19 cellular contexts compared by ENCODE assay signal in the genomic region with DNA sequence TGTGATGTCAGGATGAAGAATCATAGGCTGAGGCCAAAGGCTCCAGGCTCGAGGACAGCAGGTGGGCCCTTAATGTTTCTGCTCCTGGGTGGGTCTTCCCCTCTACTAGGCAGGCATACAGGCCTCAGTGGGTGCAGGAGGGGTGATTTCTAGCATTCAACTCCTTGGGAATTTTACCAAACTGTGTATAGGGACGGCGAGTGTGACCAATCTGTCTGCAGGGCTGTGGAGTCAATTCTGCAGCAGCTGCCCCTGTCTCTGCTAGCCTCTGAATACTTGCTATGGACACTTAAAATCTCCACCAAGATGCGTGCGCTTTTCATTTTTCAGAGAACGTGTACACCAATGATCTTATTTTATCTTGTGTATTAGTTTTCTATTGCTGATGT.
DNase-seq lines count a peak whose midpoint lies in the region; ATAC-seq and TF ChIP-seq lines count a peak whose summit lies in the region.
"Had no signal": no experiment of that assay in that cellular context is flagged by ENCODE, and none has a peak within 500 bp of the region (broad histone marks: within the 10 kb centered on the region; RNA-seq: fewer than 3 reads in every experiment).

No MANE protein-coding gene starts in this region.

- H3K27me3 Mint-ChIP-seq in Caco-2 (ENCODE audit: insufficient read depth, unreplicated experiment), result no peaks in the 10 kb centered on the region

- intact Hi-C loops in Caco-2 (cut with micrococcal nuclease; ENCODE audit: unreplicated experiment) (no loop called here), lower lobe of right lung (cut with DNase I) (no loop called here)

- POLR2A ChIA-PET in Caco-2 (lab: Charles Lee), result no interaction called here

- CTCF ChIA-PET in Caco-2 (lab: Charles Lee), result no interaction called here

- H3K36me3 ChIP-seq in Caco-2 (ENCODE audit: control insufficient read depth, insufficient read depth, low read length) (no peaks in the 10 kb centered on the region), WERI-Rb-1 (no peaks in the 10 kb centered on the region), lower lobe of right lung (no peaks in the 10 kb centered on the region), thymus (ENCODE audit: control insufficient read depth, insufficient read depth) (no peaks in the 10 kb centered on the region)

- peaks cover 25% of the 10 kb centered on the region for H3K36me3 Mint-ChIP-seq in Caco-2 (ENCODE audit: insufficient read depth, unreplicated experiment)

- H3K4me3 ChIP-seq in Caco-2 (ENCODE audit: low read depth, low read length), result no peak overlapping the region
- H3K4me3 ChIP-seq in WERI-Rb-1 (ENCODE audit: low read depth, low read length), result no peak overlapping the region
- no peak overlapping the region for H3K4me3 ChIP-seq in lower lobe of right lung
- H3K4me3 ChIP-seq in thymus (ENCODE audit: low read length), result no peak overlapping the region
- H3K4me3 ChIP-seq: A549, GM23248 had no signal

- WGBS in thymus, result 85% methylated on average over 6 of the region's 6 CpGs

- DNase-seq in Caco-2, result no peak
- no peak for DNase-seq in WERI-Rb-1
- DNase-seq in lower lobe of right lung, result no peak
- no peak for DNase-seq in dedifferentiated amniotic fluid mesenchymal stem cell (ENCODE audit: extremely low spot score)
- no peak for DNase-seq in omental fat pad (ENCODE audit: low spot score)
- DNase-seq in HUDEP-2 (lab: John Stamatoyannopoulos, UW; ENCODE audit: unreplicated experiment in 76 of 76), result no peak
- DNase-seq in stimulated activated CD4-positive, alpha-beta T cell treated with anti-CD3 and anti-CD28 coated beads, Interleukin-4, amount 100 ng/mL, for 1 hour, result no peak
- DNase-seq: AML-193; CD4-positive, alpha-beta T cell; DMS153; DMS79; GDM1; GM23248; HCEC 1CT; HFFc6 had no signal

- ATAC-seq in lower lobe of right lung, result no peak
- no peak for ATAC-seq in omental fat pad (ENCODE audit: low FRiP score)
- ATAC-seq: A549 had no signal

- H3K9me3 ChIP-seq in Caco-2 (no peaks in the 10 kb centered on the region), WERI-Rb-1 (ENCODE audit: severe bottlenecking) (no peaks in the 10 kb centered on the region), lower lobe of right lung (no peaks in the 10 kb centered on the region), thymus (ENCODE audit: control insufficient read depth) (no peaks in the 10 kb centered on the region)
- H3K9me3 ChIP-seq: A549 had no signal

- H3K4me3 Mint-ChIP-seq in Caco-2 (ENCODE audit: unreplicated experiment), result no peak overlapping the region
- H3K4me3 Mint-ChIP-seq: CD4-positive, alpha-beta T cell; HFFc6 had no signal

- H3K27ac ChIP-seq in WERI-Rb-1 (peak overlapping the region; percentile 65), lower lobe of right lung (peak overlapping the region; percentile 27), thymus (ENCODE audit: low read depth) (peak overlapping the region; percentile 8)
- H3K27ac ChIP-seq: 22Rv1, A549, C4-2B, GM23248 had no signal

- no TSS peak for BruUV-seq in Caco-2 (replicated peaks; lab: Mats Ljungman, UMichigan)

- H3K9me3 Mint-ChIP-seq in Caco-2 (ENCODE audit: unreplicated experiment), result no peaks in the 10 kb centered on the region
- H3K9me3 Mint-ChIP-seq: CD4-positive, alpha-beta T cell had no signal

- no peak for TF ChIP-seq CTCF in Caco-2 (IDR thresholded peaks at IDR 0.05; ENCODE audit: insufficient read depth in 1 of 2, low read depth in 1 of 2, low read length in 1 of 2, severe bottlenecking in 1 of 2, unreplicated experiment in 1 of 2)
- TF ChIP-seq CTCF in WERI-Rb-1 (IDR thresholded peaks at IDR 0.05; ENCODE audit: low read depth, low read length), result no peak
- no peak for TF ChIP-seq CTCF in lower lobe of right lung (IDR thresholded peaks at IDR 0.05)
- no peak for TF ChIP-seq CTCF in omental fat pad (IDR thresholded peaks at IDR 0.05)

- H3K27me3 ChIP-seq in Caco-2 (replicated peaks; ENCODE audit: control insufficient read depth, insufficient read depth, low read length) (no peaks in the 10 kb centered on the region), WERI-Rb-1 (ENCODE audit: insufficient read depth, low read depth, severe bottlenecking) (no peaks in the 10 kb centered on the region), lower lobe of right lung (ENCODE audit: low read depth) (peaks cover 3% of the 10 kb centered on the region), thymus (ENCODE audit: control insufficient read depth, insufficient read depth) (no peaks in the 10 kb centered on the region)

- peak overlapping the region; percentile 13 for H3K27ac Mint-ChIP-seq in Caco-2 (ENCODE audit: unreplicated experiment)
- H3K27ac Mint-ChIP-seq: CD4-positive, alpha-beta T cell; HFFc6 had no signal

- peaks cover 42% of the 10 kb centered on the region for H3K4me1 Mint-ChIP-seq in Caco-2 (ENCODE audit: low read depth, unreplicated experiment)

- H3K4me1 ChIP-seq in Caco-2 (peaks cover 56% of the 10 kb centered on the region), lower lobe of right lung (peaks cover 45% of the 10 kb centered on the region), thymus (ENCODE audit: control insufficient read depth, insufficient read depth, low read length) (no peaks in the 10 kb centered on the region)
- H3K4me1 ChIP-seq: A549 had no signal

Comparison
In these comparisons a context has a peak if more than half of its experiments do, and no peak if none do; other contexts are left out.
1. H3K27ac ChIP-seq: peak in every context shown above with its lines; median percentile 65 in WERI-Rb-1; 27 in lower lobe of right lung; 8 in thymus.